Comparison of ENCODE assay signal across 25 cellular contexts in the genomic region with DNA sequence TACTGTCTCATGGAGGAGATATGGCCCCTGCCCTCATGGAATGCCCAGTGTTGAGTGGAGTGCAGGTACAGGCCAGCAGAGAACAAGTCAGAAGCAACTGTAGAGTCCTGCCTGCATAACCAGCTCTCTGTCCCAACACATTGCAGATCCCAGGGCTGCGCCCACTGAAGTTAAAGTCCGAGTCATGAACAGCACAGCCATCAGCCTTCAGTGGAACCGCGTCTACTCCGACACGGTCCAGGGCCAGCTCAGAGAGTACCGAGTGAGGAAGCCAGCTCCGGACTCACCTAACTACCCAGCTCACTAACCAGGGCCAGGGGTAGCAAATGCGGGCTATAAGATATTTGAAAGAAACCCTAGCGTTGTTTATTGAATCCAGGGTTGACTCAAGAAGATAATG. TPM values are rescaled to one million over a fixed set of nuclear protein-coding genes. Genes with fewer than 3 reads are reported as not detected.
DNase-seq lines count a peak whose midpoint lies in the region; ATAC-seq and TF ChIP-seq lines count a peak whose summit lies in the region.
"Had no signal": no experiment of that assay in that cellular context is flagged by ENCODE, and none has a peak within 500 bp of the region (broad histone marks: within the 10 kb centered on the region; RNA-seq: fewer than 3 reads in every experiment).

No MANE protein-coding gene starts in this region.

- H3K79me2 ChIP-seq in osteoblast (ENCODE audit: insufficient read depth, low read length), result no peaks in the 10 kb centered on the region

- peak overlapping the region in 9 of 11 experiments; percentile 66 to 85 (median 80); a peak in 18 of 22 replicates for H3K4me2 ChIP-seq in BLaER1 treated with 17β-estradiol and CSF1 and Interleukin-3, amounts not matched to agents 10 nM and 100 nM
- no peak overlapping the region for H3K4me2 ChIP-seq in osteoblast (ENCODE audit: insufficient read depth, low read length)

- no peaks in the 10 kb centered on the region for H3K27me3 ChIP-seq in BLaER1 treated with 17β-estradiol and CSF1 and Interleukin-3, amounts not matched to agents 10 nM and 100 nM
- H3K27me3 ChIP-seq in osteoblast (ENCODE audit: insufficient read depth, low read length), result no peaks in the 10 kb centered on the region
- H3K27me3 ChIP-seq: BE2C had no signal

- no peak overlapping the region for H3K9ac ChIP-seq in BLaER1 treated with 17β-estradiol and CSF1 and Interleukin-3, amounts not matched to agents 10 nM and 100 nM

- DNase-seq in OCI-M1 (lab: John Stamatoyannopoulos, UW), result peak; percentile 59
- peak; percentile 18 for DNase-seq in osteoblast (ENCODE audit: insufficient read length, low spot score, missing footprints)
- no peak for DNase-seq in activated naive CD4-positive, alpha-beta T cell treated with anti-CD3 and anti-CD28 coated beads, Interleukin-2, amount 50 U/mL, for 16 hours
- DNase-seq in SHP77 treated with DMSO at 0.1 percent for 48 hours (lab: John Stamatoyannopoulos, UW), result no peak
- DNase-seq in NCI-H1694 (lab: John Stamatoyannopoulos, UW), result no peak
- DNase-seq: 8988T; ACHN; BE2C; C1 segment of cervical spinal cord; CD4-positive, alpha-beta memory T cell; CD4-positive, CD25-positive, alpha-beta regulatory T cell; CD8-positive, alpha-beta memory T cell; COR-L47; DMS 273 treated with DMSO at 0.1 percent for 48 hours; DMS153; DMS53; DMS79; DND-41; EL had no signal

- H4K20me1 ChIP-seq in BLaER1 treated with 17β-estradiol and CSF1 and Interleukin-3, amounts not matched to agents 10 nM and 100 nM, result no peaks in the 10 kb centered on the region
- no peaks in the 10 kb centered on the region for H4K20me1 ChIP-seq in osteoblast (ENCODE audit: insufficient read depth, low read length)

- H3K4me3 ChIP-seq in BLaER1 treated with 17β-estradiol and CSF1 and Interleukin-3, amounts not matched to agents 10 nM and 100 nM, result no peak overlapping the region
- H3K4me3 ChIP-seq in osteoblast (ENCODE audit: insufficient read depth, low read length), result no peak overlapping the region
- H3K4me3 ChIP-seq: GM12878 had no signal

- no peaks in the 10 kb centered on the region for H3K9me3 ChIP-seq in BLaER1 treated with 17β-estradiol and CSF1 and Interleukin-3, amounts not matched to agents 10 nM and 100 nM (replicated peaks in 1 of 11)
- no peaks in the 10 kb centered on the region for H3K9me3 ChIP-seq in osteoblast (ENCODE audit: low read depth, low read length)
- H3K9me3 ChIP-seq: BE2C had no signal

- H3K4me1 ChIP-seq in BLaER1 treated with 17β-estradiol and CSF1 and Interleukin-3, amounts not matched to agents 10 nM and 100 nM, result peaks cover 10 to 41% (median 30%) of the 10 kb centered on the region in 10 experiments; a peak in 17 of 20 replicates
- H3K4me1 ChIP-seq in osteoblast (ENCODE audit: insufficient read depth, low read length), result no peaks in the 10 kb centered on the region
- H3K4me1 ChIP-seq: BE2C had no signal

- TF ChIP-seq CTCF in osteoblast (IDR thresholded peaks at IDR 0.05; ENCODE audit: extremely low read depth, low read depth, low read length), result no peak

- ATAC-seq in HG02938 (IDR thresholded peaks at IDR 0.05; ENCODE audit: unreplicated experiment), result no peak
- ATAC-seq: GM12878 had no signal

- H3K27ac ChIP-seq in BLaER1 treated with 17β-estradiol and CSF1 and Interleukin-3, amounts not matched to agents 10 nM and 100 nM, result peak overlapping the region in 1 of 11 experiments; percentile 38; a peak in 1 of 22 replicates
- no peak overlapping the region for H3K27ac ChIP-seq in osteoblast (ENCODE audit: low read depth, low read length)

- no peaks in the 10 kb centered on the region for H3K36me3 ChIP-seq in BLaER1 treated with 17β-estradiol and CSF1 and Interleukin-3, amounts not matched to agents 10 nM and 100 nM
- peaks cover 16% of the 10 kb centered on the region for H3K36me3 ChIP-seq in osteoblast (ENCODE audit: insufficient read depth, low read length)

- no peak overlapping the region for H2AFZ ChIP-seq in osteoblast (ENCODE audit: low read length)

RNA-seq across cellular contexts. Expression of gene CNTN2, which starts 59.1 kb away (rescaled TPM):
- total RNA-seq in osteoblast, result under 0.01 TPM in 1 of 2 replicates, not detected in the other
- total RNA-seq: A673; CD4-positive, alpha-beta memory T cell; CD4-positive, CD25-positive, alpha-beta regulatory T cell; CD8-positive, alpha-beta memory T cell; Daoy; G401; GM12878 had no signal

Comparison
In these comparisons a context has a peak if more than half of its experiments do, and no peak if none do; other contexts are left out.
1. DNase-seq: peak in OCI-M1 (single experiment) and osteoblast (single experiment); none in activated naive CD4-positive, alpha-beta T cell treated with anti-CD3 and anti-CD28 coated beads, Interleukin-2, amount 50 U/mL, for 16 hours (single experiment), SHP77 treated with DMSO at 0.1 percent for 48 hours (single experiment) and NCI-H1694 (single experiment).